In the genomic region with DNA sequence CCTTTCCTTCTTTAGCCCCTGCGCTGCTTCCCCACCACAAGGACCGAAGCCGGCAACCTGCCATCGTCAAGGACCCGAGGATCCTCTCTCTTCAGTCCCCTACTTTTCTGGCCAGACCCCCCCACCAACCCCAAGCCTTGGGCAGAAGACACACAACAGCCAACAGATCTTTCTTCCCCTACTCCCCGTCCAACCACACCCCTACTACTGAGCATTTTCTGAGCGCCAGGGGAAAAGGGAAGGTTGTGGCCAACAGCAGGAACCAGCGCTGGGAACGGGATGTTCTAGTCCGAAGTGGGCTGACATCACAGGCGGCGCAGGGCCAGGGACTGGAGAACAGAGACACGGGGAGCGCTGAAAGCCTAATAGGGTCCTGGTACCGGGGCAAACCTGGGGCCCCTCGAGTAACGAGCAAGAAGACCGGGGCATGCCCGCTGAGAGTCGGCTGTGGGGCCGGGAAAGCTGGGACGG, we compare ENCODE assay signal across 8 cellular contexts. TPM values are rescaled to one million over a fixed set of nuclear protein-coding genes. Genes with fewer than 3 reads are reported as not detected.
DNase-seq lines count a peak whose midpoint lies in the region; ATAC-seq and TF ChIP-seq lines count a peak whose summit lies in the region.

No MANE protein-coding gene starts in this region.

- intact Hi-C loops in left ventricle myocardium inferior (cut with micrococcal nuclease) = no loop called here

- peaks cover 16% of the 10 kb centered on the region for H3K4me1 Mint-ChIP-seq in progenitor cell of endocrine pancreas (ENCODE audit: low read depth)

- no peaks in the 10 kb centered on the region for H3K27me3 Mint-ChIP-seq in progenitor cell of endocrine pancreas

- H3K4me1 ChIP-seq in DND-41 (ENCODE audit: insufficient read depth, low read length) (peaks cover 53% of the 10 kb centered on the region), left ventricle myocardium inferior (peaks cover 70% of the 10 kb centered on the region)

- peak overlapping the region; percentile 93 for H3K4me2 ChIP-seq in DND-41 (ENCODE audit: insufficient read depth, low read length)

- H3K9me3 Mint-ChIP-seq in progenitor cell of endocrine pancreas (ENCODE audit: low read depth) = no peaks in the 10 kb centered on the region

- H3K27ac Mint-ChIP-seq in progenitor cell of endocrine pancreas = peak overlapping the region; percentile 97

- TF ChIP-seq CTCF in DND-41 (IDR thresholded peaks at IDR 0.05; ENCODE audit: borderline replicate concordance, extremely low read depth, low read length, poor library complexity, severe bottlenecking) = no peak
- TF ChIP-seq CTCF in left ventricle myocardium inferior (IDR thresholded peaks at IDR 0.05; ENCODE audit: borderline replicate concordance) = no peak
- TF ChIP-seq CTCF in progenitor cell of endocrine pancreas (IDR thresholded peaks at IDR 0.05; ENCODE audit: unreplicated experiment) = no peak

- DNase-seq in DND-41 (peak; percentile 46), LHCN-M2 (ENCODE audit: low read depth) (peak; percentile 79), amygdala (lab: John Stamatoyannopoulos, UW) (peak in 47 of 56 donors; percentile 25 to 82 (median 57)), left ventricle myocardium inferior (peak; percentile 96), progenitor cell of endocrine pancreas (ENCODE audit: low spot score, unreplicated experiment) (no peak), GM19240 (ENCODE audit: insufficient read length, low spot score) (no peak)

- H3K4me3 ChIP-seq in DND-41 (ENCODE audit: low read depth in 1 of 2, low read length in 2 of 2) = peak overlapping the region; percentile 47 to 76
- peak overlapping the region; percentile 75 for H3K4me3 ChIP-seq in left ventricle myocardium inferior

- peaks cover 19% of the 10 kb centered on the region for H4K20me1 ChIP-seq in DND-41 (ENCODE audit: insufficient read depth, low read length)

- peak overlapping the region; percentile 85 for H3K27ac ChIP-seq in DND-41 (ENCODE audit: low read length)
- H3K27ac ChIP-seq in left ventricle myocardium inferior (replicated peaks) = peak overlapping the region; percentile 99

- H3K27me3 ChIP-seq in DND-41 (ENCODE audit: insufficient read depth, low read length, poor library complexity) (no peaks in the 10 kb centered on the region), left ventricle myocardium inferior (ENCODE audit: low read depth) (no peaks in the 10 kb centered on the region)

- H3K9me3 ChIP-seq in DND-41 (ENCODE audit: insufficient read depth, low read length, severe bottlenecking) (no peaks in the 10 kb centered on the region), left ventricle myocardium inferior (replicated peaks) (no peaks in the 10 kb centered on the region)

- H3K9ac ChIP-seq in DND-41 (ENCODE audit: low read depth, low read length) = peak overlapping the region; percentile 61

- peak overlapping the region; percentile 32 for H2AFZ ChIP-seq in DND-41 (ENCODE audit: low read depth, low read length)

- ATAC-seq in DND-41 (ENCODE audit: insufficient read depth, low read depth) (no peak), HG03280 (IDR thresholded peaks at IDR 0.05; ENCODE audit: unreplicated experiment) (no peak), GM18498 (IDR thresholded peaks at IDR 0.05; ENCODE audit: unreplicated experiment) (no peak)

- peak overlapping the region; percentile 82 for H3K4me3 Mint-ChIP-seq in progenitor cell of endocrine pancreas (ENCODE audit: low read depth)

- H3K36me3 ChIP-seq in DND-41 (ENCODE audit: insufficient read depth, low read length) = peaks cover 37% of the 10 kb centered on the region
- peaks cover 47% of the 10 kb centered on the region for H3K36me3 ChIP-seq in left ventricle myocardium inferior

- H3K79me2 ChIP-seq in DND-41 (ENCODE audit: insufficient read depth, low read length) = peaks cover 17% of the 10 kb centered on the region

- H3K36me3 Mint-ChIP-seq in progenitor cell of endocrine pancreas (ENCODE audit: insufficient read depth) = peaks cover 5% of the 10 kb centered on the region

RNA-seq across cellular contexts. Expression of a gene that starts 0.5 kb away (rescaled TPM):
- total RNA-seq in LHCN-M2 (2014; rRNA removed) (12.6 and 18.2 TPM in 2 replicates), left ventricle myocardium inferior (109 TPM), progenitor cell of endocrine pancreas (37.2 and 40.8 TPM in 2 replicates)
- 13.0 TPM for polyA plus RNA-seq in LHCN-M2 (2012)

RNA-seq across cellular contexts. Expression of a gene that starts 11.1 kb away (rescaled TPM):
- total RNA-seq in LHCN-M2 (2014; rRNA removed) (3.8 and 4.6 TPM in 2 replicates), left ventricle myocardium inferior (59.6 TPM), progenitor cell of endocrine pancreas (46.4 and 48.1 TPM in 2 replicates)
- 41.7 TPM for polyA plus RNA-seq in LHCN-M2 (2012)

RNA-seq across cellular contexts. Expression of a gene that starts 24.5 kb away (rescaled TPM):
- total RNA-seq in LHCN-M2 (2014; rRNA removed) = 40.0 and 45.3 TPM in 2 replicates
- polyA plus RNA-seq in LHCN-M2 (2012) = 19.5 TPM
- 7.9 TPM for total RNA-seq in left ventricle myocardium inferior
- 24.6 and 28.1 TPM in 2 replicates for total RNA-seq in progenitor cell of endocrine pancreas

RNA-seq across cellular contexts. Expression of a gene that starts 27.8 kb away (rescaled TPM):
- total RNA-seq in LHCN-M2 (2014; rRNA removed) (0.06 and 0.34 TPM in 2 replicates), left ventricle myocardium inferior (not detected), progenitor cell of endocrine pancreas (0.47 TPM in 1 of 2 replicates, not detected in the other)
- 0.29 TPM for polyA plus RNA-seq in LHCN-M2 (2012)

RNA-seq across cellular contexts. Expression of a gene that starts 33.4 kb away (rescaled TPM):
- total RNA-seq in LHCN-M2 (2014; rRNA removed) = not detected in 2 replicates
- 0.09 TPM for polyA plus RNA-seq in LHCN-M2 (2012)
- total RNA-seq in left ventricle myocardium inferior = not detected
- not detected in 2 replicates for total RNA-seq in progenitor cell of endocrine pancreas

Comparison
In these comparisons a context has a peak if more than half of its experiments do, and no peak if none do; other contexts are left out.
1. DNase-seq: peak in DND-41 (single experiment), LHCN-M2 (single experiment), amygdala (47 of 56) and left ventricle myocardium inferior (single experiment); none in progenitor cell of endocrine pancreas (single experiment) and GM19240 (single experiment).